Comparison of ENCODE assay signal across 2 cellular contexts in the genomic region with DNA sequence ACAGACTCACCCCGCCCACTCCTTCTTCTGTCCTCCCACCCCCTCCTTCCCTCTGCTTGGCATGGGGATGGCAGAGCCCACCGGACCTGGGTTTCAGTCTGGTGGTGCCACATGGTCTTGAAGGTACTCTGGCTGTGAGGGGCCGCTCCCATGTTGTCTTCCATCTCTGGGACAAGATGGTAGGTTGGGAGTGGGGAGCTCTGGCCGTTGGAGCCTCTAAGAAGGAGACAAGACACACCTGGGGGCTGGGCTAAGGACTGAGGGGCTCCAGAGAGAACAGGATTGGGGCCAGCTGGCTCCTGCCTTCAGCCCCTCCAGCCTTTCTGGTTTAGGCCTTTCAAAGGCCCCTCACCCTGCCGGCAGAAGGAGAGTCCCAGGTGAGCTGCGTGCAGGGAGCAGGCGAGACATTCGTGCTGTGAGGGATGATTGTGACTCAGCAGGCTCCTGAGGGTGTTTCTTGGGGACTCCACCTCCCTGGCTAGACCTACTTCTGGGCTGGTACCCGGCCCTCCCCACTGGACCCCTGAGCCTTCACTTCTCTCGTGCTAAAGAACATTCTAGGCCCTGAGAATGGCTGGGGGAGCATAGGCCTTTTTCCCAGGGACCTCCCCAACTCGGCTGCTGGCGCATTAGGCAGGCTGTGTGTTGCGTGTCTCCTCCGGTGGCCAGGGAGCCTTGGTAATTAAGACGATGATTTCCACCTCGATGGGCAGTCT.
TF ChIP-seq lines count a peak whose summit lies in the region.

No MANE protein-coding gene starts in this region.

TF ChIP-seq in H1, 55 proteins besides CTCF, POLR2A, EP300 and RAD21:
- TF ChIP-seq SIRT6 (IDR thresholded peaks at IDR 0.05; ENCODE audit: low read length) (no peak), BRCA1 (IDR thresholded peaks at IDR 0.05; ENCODE audit: low read depth, low read length) (no peak), GTF2F1 (IDR thresholded peaks at IDR 0.05; ENCODE audit: borderline replicate concordance, low read depth, low read length) (no peak), BCL11A (IDR thresholded peaks at IDR 0.05; ENCODE audit: low read depth in 2 of 2, low read length in 2 of 2) (no peak), HDAC6 (IDR thresholded peaks at IDR 0.05; ENCODE audit: low read depth, low read length) (no peak), GABPA (IDR thresholded peaks at IDR 0.05; ENCODE audit: borderline replicate concordance, insufficient read depth, low read length) (no peak), BACH1 (IDR thresholded peaks at IDR 0.05; ENCODE audit: low read length) (no peak), EZH2 (IDR thresholded peaks at IDR 0.05; ENCODE audit: low read depth, low read length, severe bottlenecking) (no peak), CTBP2 (IDR thresholded peaks at IDR 0.05; ENCODE audit: borderline replicate concordance, insufficient read depth, insufficient read length, low read length) (no peak)

TF ChIP-seq in HEK293T, 16 proteins besides CTCF, POLR2A, EP300 and RAD21:
- no peak for TF ChIP-seq HDGF (IDR thresholded peaks at IDR 0.05; ENCODE audit: borderline replicate concordance)
- no peak for TF ChIP-seq TARDBP (IDR thresholded peaks at IDR 0.05)
- TF ChIP-seq LEF1 (IDR thresholded peaks at IDR 0.05; ENCODE audit: borderline replicate concordance), result no peak
- no peak for TF ChIP-seq SP1 (IDR thresholded peaks at IDR 0.05)
- no peak for TF ChIP-seq SUZ12 (IDR thresholded peaks at IDR 0.05)
- no peak for TF ChIP-seq NFRKB (IDR thresholded peaks at IDR 0.05)
- TF ChIP-seq, protein P1, sequence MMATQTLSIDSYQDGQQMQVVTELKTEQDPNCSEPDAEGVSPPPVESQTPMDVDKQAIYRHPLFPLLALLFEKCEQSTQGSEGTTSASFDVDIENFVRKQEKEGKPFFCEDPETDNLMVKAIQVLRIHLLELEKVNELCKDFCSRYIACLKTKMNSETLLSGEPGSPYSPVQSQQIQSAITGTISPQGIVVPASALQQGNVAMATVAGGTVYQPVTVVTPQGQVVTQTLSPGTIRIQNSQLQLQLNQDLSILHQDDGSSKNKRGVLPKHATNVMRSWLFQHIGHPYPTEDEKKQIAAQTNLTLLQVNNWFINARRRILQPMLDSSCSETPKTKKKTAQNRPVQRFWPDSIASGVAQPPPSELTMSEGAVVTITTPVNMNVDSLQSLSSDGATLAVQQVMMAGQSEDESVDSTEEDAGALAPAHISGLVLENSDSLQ (IDR thresholded peaks at IDR 0.05), result no peak
- TF ChIP-seq FOXM1 (IDR thresholded peaks at IDR 0.05; ENCODE audit: borderline replicate concordance), result no peak
- TF ChIP-seq FOXA1 (IDR thresholded peaks at IDR 0.05), result no peak
- TF ChIP-seq CTBP1 (IDR thresholded peaks at IDR 0.05; ENCODE audit: borderline replicate concordance), result no peak
- no peak for TF ChIP-seq ELF4 (IDR thresholded peaks at IDR 0.05)
- no peak for TF ChIP-seq ARNT (IDR thresholded peaks at IDR 0.05)
- TF ChIP-seq L3MBTL2 (conservative IDR thresholded peaks at IDR 0.05), result no peak
- no peak for TF ChIP-seq ZNF384 (IDR thresholded peaks at IDR 0.05)
- no peak for TF ChIP-seq BHLHE40 (IDR thresholded peaks at IDR 0.05; ENCODE audit: borderline replicate concordance)
- no peak for TF ChIP-seq FOXK2 (IDR thresholded peaks at IDR 0.05)
